Comparison of ENCODE assay signal across 9 cellular contexts in genomic region chr2:190759749-190760213, GRCh38.
DNase-seq lines count a peak whose midpoint lies in the region; ATAC-seq and TF ChIP-seq lines count a peak whose summit lies in the region.
"Had no signal": no experiment of that assay in that cellular context is flagged by ENCODE, and none has a peak within 500 bp of the region (broad histone marks: within the 10 kb centered on the region; RNA-seq: fewer than 3 reads in every experiment).

No MANE protein-coding gene starts in this region.

- POLR2A ChIA-PET in activated CD4-positive, alpha-beta memory T cell treated with anti-CD3 and anti-CD28 coated beads, Interleukin-2, amount 10 ng/mL, durations not matched to agents 7 days and 5 days (lab: Charles Lee) = interaction anchor here (0.5 to 1.1 kb wide), 2 partner anchors 106 to 225 kb away, joined by 3 read pairs; partner anchors contain the start of gene NEMP2

- no peak for TF ChIP-seq CTCF in AG09319 (IDR thresholded peaks at IDR 0.05; ENCODE audit: low read depth, low read length)

- H3K27ac Mint-ChIP-seq in activated CD4-positive, alpha-beta memory T cell treated with anti-CD3 and anti-CD28 coated beads, Interleukin-2, amount 10 ng/mL, durations not matched to agents 7 days and 5 days = peak overlapping the region; percentile 19

- H3K4me3 Mint-ChIP-seq in activated CD4-positive, alpha-beta memory T cell treated with anti-CD3 and anti-CD28 coated beads, Interleukin-2, amount 10 ng/mL, durations not matched to agents 7 days and 5 days = peak overlapping the region; percentile 43

- CTCF ChIA-PET in activated CD4-positive, alpha-beta memory T cell treated with anti-CD3 and anti-CD28 coated beads, Interleukin-2, amount 10 ng/mL, durations not matched to agents 7 days and 5 days (lab: Charles Lee) = interaction anchor here (1.4 kb wide), 1 partner anchor 91 kb away, joined by 3 read pairs; no protein-coding TSS in a partner anchor

- H3K36me3 Mint-ChIP-seq in activated CD4-positive, alpha-beta memory T cell treated with anti-CD3 and anti-CD28 coated beads, Interleukin-2, amount 10 ng/mL, durations not matched to agents 7 days and 5 days (ENCODE audit: low read depth) = no peaks in the 10 kb centered on the region

- peak; percentile 73 for DNase-seq in AG09319 (ENCODE audit: extremely low read depth, low read depth)
- DNase-seq in HPDE6-E6E7 (ENCODE audit: extremely low spot score) = peak; percentile 79
- DNase-seq in activated CD4-positive, alpha-beta memory T cell treated with anti-CD3 and anti-CD28 coated beads, Interleukin-2, amount 10 ng/mL, durations not matched to agents 7 days and 5 days = no peak
- peak; percentile 89 for DNase-seq in iris pigment epithelial cell (ENCODE audit: low read depth)
- no peak for DNase-seq in activated effector memory CD4-positive, alpha-beta T cell treated with anti-CD3 and anti-CD28 coated beads, Interleukin-2, amount 50 U/mL, for 16 hours
- DNase-seq in UCSD-AML1 (lab: John Stamatoyannopoulos, UW; ENCODE audit: unreplicated experiment) = no peak
- no peak for DNase-seq in NCI-H187 treated with DMSO at 0.1 percent for 48 hours (lab: John Stamatoyannopoulos, UW)
- DNase-seq: colonic mucosa had no signal

- H3K4me1 Mint-ChIP-seq in activated CD4-positive, alpha-beta memory T cell treated with anti-CD3 and anti-CD28 coated beads, Interleukin-2, amount 10 ng/mL, durations not matched to agents 7 days and 5 days = peaks cover 17% of the 10 kb centered on the region

- H3K27me3 Mint-ChIP-seq in activated CD4-positive, alpha-beta memory T cell treated with anti-CD3 and anti-CD28 coated beads, Interleukin-2, amount 10 ng/mL, durations not matched to agents 7 days and 5 days = no peaks in the 10 kb centered on the region

- no peak for ATAC-seq in HG02884 (IDR thresholded peaks at IDR 0.05; ENCODE audit: unreplicated experiment)

- peaks cover 2% of the 10 kb centered on the region for H3K9me3 Mint-ChIP-seq in activated CD4-positive, alpha-beta memory T cell treated with anti-CD3 and anti-CD28 coated beads, Interleukin-2, amount 10 ng/mL, durations not matched to agents 7 days and 5 days

Comparison
In these comparisons a context has a peak if more than half of its experiments do, and no peak if none do; other contexts are left out.
1. DNase-seq: peak in AG09319 (single experiment), HPDE6-E6E7 (single experiment) and iris pigment epithelial cell (single experiment); none in activated CD4-positive, alpha-beta memory T cell treated with anti-CD3 and anti-CD28 coated beads, Interleukin-2, amount 10 ng/mL, durations not matched to agents 7 days and 5 days (single experiment), activated effector memory CD4-positive, alpha-beta T cell treated with anti-CD3 and anti-CD28 coated beads, Interleukin-2, amount 50 U/mL, for 16 hours (single experiment), UCSD-AML1 (single experiment) and NCI-H187 treated with DMSO at 0.1 percent for 48 hours (single experiment).